8 cellular contexts compared by ENCODE assay signal in the genomic region with DNA sequence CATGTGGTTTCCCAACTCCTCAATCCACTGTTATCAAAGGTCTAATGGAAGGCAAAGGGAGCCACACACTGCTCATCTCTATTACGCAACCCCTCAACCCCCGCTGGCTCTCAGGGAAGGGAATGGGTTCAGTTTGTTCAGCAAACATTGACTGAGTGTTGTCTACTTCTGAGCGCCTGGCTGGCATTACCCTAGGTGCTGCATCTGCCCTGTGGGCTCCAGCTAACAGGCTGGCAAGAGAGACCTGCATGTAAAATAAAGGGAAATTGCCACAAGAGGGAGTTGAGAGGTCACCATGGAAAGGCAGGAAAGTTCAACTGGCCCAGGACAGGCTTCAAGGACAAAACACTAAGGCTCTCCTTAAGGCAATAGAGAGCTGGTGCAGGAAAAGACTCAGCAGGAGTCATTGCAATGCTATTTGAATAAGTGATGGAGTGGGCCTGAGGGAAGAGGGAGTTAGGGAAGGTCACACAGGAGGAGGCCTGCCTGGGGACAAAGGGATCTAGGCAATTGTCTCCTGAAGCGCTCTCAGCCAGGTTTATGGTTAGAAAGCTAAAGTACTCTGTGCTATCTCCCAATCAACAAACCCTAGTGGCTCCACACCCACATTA. TPM values are rescaled to one million over a fixed set of nuclear protein-coding genes. Genes with fewer than 3 reads are reported as not detected.
A peak's percentile ranks its signal among the peaks of the same experiment; 100 is the strongest.
DNase-seq lines count a peak whose midpoint lies in the region; ATAC-seq and FAIRE-seq lines count a peak whose summit lies in the region.

No MANE protein-coding gene starts in this region.

- H3K27me3 ChIP-seq in small intestine (ENCODE audit: control insufficient read depth in 2 of 2, insufficient read depth in 2 of 2, low read length in 2 of 2): no peaks in the 10 kb centered on the region

- 40 to 69% (median 48%) methylated on average over 4 of the region's 4 CpGs for WGBS in small intestine, 3 donors

- no peak overlapping the region for H3K27ac Mint-ChIP-seq in activated CD8-positive, alpha-beta memory T cell treated with anti-CD3 and anti-CD28 coated beads, Interleukin-2, amount 10 ng/mL, durations not matched to agents 7 days and 5 days

- CTCF ChIA-PET in activated CD8-positive, alpha-beta memory T cell treated with anti-CD3 and anti-CD28 coated beads, Interleukin-2, amount 10 ng/mL, durations not matched to agents 7 days and 5 days (lab: Charles Lee): interaction anchor here (1.0 to 9.2 kb wide), 8 partner anchors 12 to 170 kb away, joined by 3 to 63 read pairs (median 4); partner anchors contain the start of genes AAAS and PFDN5

- H3K4me1 ChIP-seq in small intestine (ENCODE audit: control insufficient read depth in 2 of 2, insufficient read depth in 1 of 2, low read depth in 1 of 2, low read length in 1 of 2): peaks cover 0 to 1% of the 10 kb centered on the region in 2 donors

- peak overlapping the region; percentile 6 for H3K27ac ChIP-seq in epithelial cell of prostate
- H3K27ac ChIP-seq in small intestine (ENCODE audit: low read depth in 1 of 2, low read length in 1 of 2): peak overlapping the region; percentile 17 to 52
- H3K27ac ChIP-seq in substantia nigra (ENCODE audit: low read depth, low read length, poor library complexity, severe bottlenecking): no peak overlapping the region

- H3K36me3 ChIP-seq in small intestine (ENCODE audit: control insufficient read depth in 2 of 2, insufficient read depth in 2 of 2, low read length in 2 of 2): no peaks in the 10 kb centered on the region

- no peaks in the 10 kb centered on the region for H3K36me3 Mint-ChIP-seq in activated CD8-positive, alpha-beta memory T cell treated with anti-CD3 and anti-CD28 coated beads, Interleukin-2, amount 10 ng/mL, durations not matched to agents 7 days and 5 days

- no peak for ATAC-seq in activated CD8-positive, alpha-beta memory T cell treated with anti-CD3 and anti-CD28 coated beads, Interleukin-2, amount 10 ng/mL, durations not matched to agents 7 days and 5 days

- no peaks in the 10 kb centered on the region for H3K9me3 Mint-ChIP-seq in activated CD8-positive, alpha-beta memory T cell treated with anti-CD3 and anti-CD28 coated beads, Interleukin-2, amount 10 ng/mL, durations not matched to agents 7 days and 5 days (ENCODE audit: low read depth)

- peak; percentile 53 for DNase-seq in activated CD8-positive, alpha-beta memory T cell treated with anti-CD3 and anti-CD28 coated beads for 24 hours
- DNase-seq in activated CD8-positive, alpha-beta memory T cell treated with anti-CD3 and anti-CD28 coated beads, Interleukin-2, amount 10 ng/mL, durations not matched to agents 7 days and 5 days: no peak
- DNase-seq in NCI-H69 (lab: John Stamatoyannopoulos, UW): peak; percentile 97
- no peak for DNase-seq in epithelial cell of prostate (ENCODE audit: low read depth, low spot score)
- peak; percentile 77 for DNase-seq in small intestine
- DNase-seq in mucosa of gallbladder (ENCODE audit: low spot score): no peak
- no peak for DNase-seq in NK-92 (lab: John Stamatoyannopoulos, UW; ENCODE audit: unreplicated experiment)
- DNase-seq in substantia nigra (lab: John Stamatoyannopoulos, UW): no peak

- H3K4me3 ChIP-seq in small intestine (ENCODE audit: low read depth in 1 of 2, low read length in 2 of 2): no peak overlapping the region

- H3K4me3 Mint-ChIP-seq in activated CD8-positive, alpha-beta memory T cell treated with anti-CD3 and anti-CD28 coated beads, Interleukin-2, amount 10 ng/mL, durations not matched to agents 7 days and 5 days: no peak overlapping the region

- no peaks in the 10 kb centered on the region for H3K27me3 Mint-ChIP-seq in activated CD8-positive, alpha-beta memory T cell treated with anti-CD3 and anti-CD28 coated beads, Interleukin-2, amount 10 ng/mL, durations not matched to agents 7 days and 5 days

- FAIRE-seq in small intestine (lab: Jason Lieb, UNC): no peak

- no peaks in the 10 kb centered on the region for H3K9me3 ChIP-seq in small intestine (ENCODE audit: control insufficient read depth, low read depth)

- H3K4me1 Mint-ChIP-seq in activated CD8-positive, alpha-beta memory T cell treated with anti-CD3 and anti-CD28 coated beads, Interleukin-2, amount 10 ng/mL, durations not matched to agents 7 days and 5 days: peaks cover 26% of the 10 kb centered on the region

RNA-seq across cellular contexts. Expression of gene ZNF740, which starts 5.5 kb away (rescaled TPM):
- 10 to 100 TPM; 35.8 to 47.0 TPM for total RNA-seq in activated CD8-positive, alpha-beta memory T cell treated with anti-CD3 and anti-CD28 coated beads, Interleukin-2, amount 10 ng/mL, durations not matched to agents 7 days and 5 days
- polyA plus RNA-seq in small intestine: 1 to 10 TPM; 2.9 to 9.3 (median 4.9) TPM
- 40.4 TPM for total RNA-seq in mucosa of gallbladder

RNA-seq across cellular contexts. Expression of gene CSAD, which starts 5.7 kb away (rescaled TPM):
- 10 to 100 TPM; 19.6 to 28.1 TPM for total RNA-seq in activated CD8-positive, alpha-beta memory T cell treated with anti-CD3 and anti-CD28 coated beads, Interleukin-2, amount 10 ng/mL, durations not matched to agents 7 days and 5 days
- polyA plus RNA-seq in small intestine: 10 to 100 TPM; 12.9 to 56.4 (median 20.5) TPM
- 44.3 TPM for total RNA-seq in mucosa of gallbladder

RNA-seq across cellular contexts. Expression of gene ITGB7, which starts 32.1 kb away (rescaled TPM):
- 100 to 1,000 TPM; 567 to 729 TPM for total RNA-seq in activated CD8-positive, alpha-beta memory T cell treated with anti-CD3 and anti-CD28 coated beads, Interleukin-2, amount 10 ng/mL, durations not matched to agents 7 days and 5 days
- polyA plus RNA-seq in small intestine: 1 to 10 TPM; 1.8 to 7.3 (median 2.7) TPM
- 5.8 TPM for total RNA-seq in mucosa of gallbladder

RNA-seq across cellular contexts. Expression of gene RARG, which starts 57.0 kb away (rescaled TPM):
- total RNA-seq in activated CD8-positive, alpha-beta memory T cell treated with anti-CD3 and anti-CD28 coated beads, Interleukin-2, amount 10 ng/mL, durations not matched to agents 7 days and 5 days: 10 to 100 TPM; 29.4 to 38.8 TPM
- 1 to 10 TPM in 1 of 3 donors, under 1 TPM in 1, not detected in 1; 0.54 to 7.1 TPM for polyA plus RNA-seq in small intestine
- 41.8 TPM for total RNA-seq in mucosa of gallbladder

Comparison
In these comparisons a context has a peak if more than half of its experiments do, and no peak if none do; other contexts are left out.
1. DNase-seq: peak in activated CD8-positive, alpha-beta memory T cell treated with anti-CD3 and anti-CD28 coated beads for 24 hours (single experiment), NCI-H69 (single experiment) and small intestine (single experiment); none in activated CD8-positive, alpha-beta memory T cell treated with anti-CD3 and anti-CD28 coated beads, Interleukin-2, amount 10 ng/mL, durations not matched to agents 7 days and 5 days (single experiment), epithelial cell of prostate (single experiment), mucosa of gallbladder (single experiment), NK-92 (single experiment) and substantia nigra (0 of 49).
2. RNA of gene ITGB7, which starts 32.1 kb away (total RNA-seq): 567 to 729 TPM in activated CD8-positive, alpha-beta memory T cell treated with anti-CD3 and anti-CD28 coated beads, Interleukin-2, amount 10 ng/mL, durations not matched to agents 7 days and 5 days; 5.8 TPM in mucosa of gallbladder (single experiment); every median in the first group is over 10 times any median in the second.